27 cellular contexts compared by ENCODE assay signal in genomic region chr4:168664242-168664897, GRCh38.
DNase-seq lines count a peak whose midpoint lies in the region; ATAC-seq and TF ChIP-seq lines count a peak whose summit lies in the region.
"Had no signal": no experiment of that assay in that cellular context is flagged by ENCODE, and none has a peak within 500 bp of the region (broad histone marks: within the 10 kb centered on the region; RNA-seq: fewer than 3 reads in every experiment).

No MANE protein-coding gene starts in this region.

- DNase-seq in HEK293T (ENCODE audit: extremely low spot score), result no peak
- peak; percentile 34 for DNase-seq in RPMI7951 (ENCODE audit: low read depth)
- peak in 1 of 2 donors; percentile 61 for DNase-seq in foreskin keratinocyte
- DNase-seq in sciatic nerve (ENCODE audit: low spot score), result no peak
- no peak for DNase-seq in activated CD8-positive, alpha-beta memory T cell treated with anti-CD3 and anti-CD28 coated beads for 24 hours
- DNase-seq in left lobe of liver (ENCODE audit: low spot score), result no peak
- DNase-seq in Right ventricle myocardium superior, result no peak
- DNase-seq: activated CD4-positive, alpha-beta T cell treated with anti-CD3 and anti-CD28 coated beads, Interleukin-2, amount 10 ng/mL, durations not matched to agents 24 days and 14 days; activated effector memory CD4-positive, alpha-beta T cell treated with Interleukin-2 at 50 U/mL for 16 hours; amygdala; glutamatergic neuron; HCEC 1CT; mesendoderm; naive B cell; NCI-H1105 treated with DMSO at 0.1 percent for 48 hours; NCI-H2029 treated with DMSO at 0.1 percent for 48 hours; NCI-H524 treated with DMSO at 0.1 percent for 48 hours; nucleus accumbens; SJCRH30; stimulated activated naive B cell treated with anti-CD40 and anti-IgM and Interleukin-4, amounts not matched to agents 10 μg/mL and 1 μg/mL and 100 μg/mL, for 72 hours; substantia nigra; SW 1271; T1000; WERI-Rb-1 had no signal

- peaks cover 14% of the 10 kb centered on the region for H3K4me1 ChIP-seq in foreskin keratinocyte

- intact Hi-C loops in sciatic nerve (cut with DNase I), result no loop called here
- intact Hi-C loops in Right ventricle myocardium superior (cut with DNase I), result no loop called here

- H3K27ac ChIP-seq in foreskin keratinocyte, result peak overlapping the region; percentile 51
- H3K27ac ChIP-seq: BLaER1 treated with 17β-estradiol and CSF1 and Interleukin-3, amounts not matched to agents 10 nM and 100 nM; SJCRH30; WERI-Rb-1 had no signal

- no peak for TF ChIP-seq CTCF in foreskin keratinocyte (conservative IDR thresholded peaks at IDR 0.05)

- no peaks in the 10 kb centered on the region for H3K27me3 ChIP-seq in foreskin keratinocyte
- H3K27me3 ChIP-seq: BLaER1 treated with 17β-estradiol and CSF1 and Interleukin-3, amounts not matched to agents 10 nM and 100 nM; SJCRH30 had no signal

- ATAC-seq in foreskin keratinocyte (peak; percentile 61), sciatic nerve (peak; percentile 28), left lobe of liver (no peak), GM21619 (IDR thresholded peaks at IDR 0.05; ENCODE audit: unreplicated experiment) (no peak), Right ventricle myocardium superior (ENCODE audit: poor library complexity) (no peak)
- ATAC-seq: activated naive CD4-positive, alpha-beta T cell treated with anti-CD3 and anti-CD28 coated beads, Interleukin-2, amount 50 U/mL, for 72 hours; stimulated activated naive B cell treated with anti-CD40 and anti-IgM and Interleukin-4, amounts not matched to agents 10 μg/mL and 1 μg/mL and 100 μg/mL, for 72 hours had no signal

- POLR2A ChIA-PET in HEK293T (lab: Yijun Ruan, JAX), result no interaction called here

- CTCF ChIA-PET in HEK293T (lab: Yijun Ruan, JAX), result no interaction called here

TF ChIP-seq in HEK293T, 16 proteins besides CTCF, POLR2A, EP300 and RAD21:
- TF ChIP-seq ZNF384 (IDR thresholded peaks at IDR 0.05) (0 out of 2 replicates have a peak, but pooled peaks have one; percentile 5), FOXA1 (IDR thresholded peaks at IDR 0.05) (no peak)
- TF ChIP-seq, protein P1, sequence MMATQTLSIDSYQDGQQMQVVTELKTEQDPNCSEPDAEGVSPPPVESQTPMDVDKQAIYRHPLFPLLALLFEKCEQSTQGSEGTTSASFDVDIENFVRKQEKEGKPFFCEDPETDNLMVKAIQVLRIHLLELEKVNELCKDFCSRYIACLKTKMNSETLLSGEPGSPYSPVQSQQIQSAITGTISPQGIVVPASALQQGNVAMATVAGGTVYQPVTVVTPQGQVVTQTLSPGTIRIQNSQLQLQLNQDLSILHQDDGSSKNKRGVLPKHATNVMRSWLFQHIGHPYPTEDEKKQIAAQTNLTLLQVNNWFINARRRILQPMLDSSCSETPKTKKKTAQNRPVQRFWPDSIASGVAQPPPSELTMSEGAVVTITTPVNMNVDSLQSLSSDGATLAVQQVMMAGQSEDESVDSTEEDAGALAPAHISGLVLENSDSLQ (IDR thresholded peaks at IDR 0.05), result peak; percentile 57

Comparison
In these comparisons a context has a peak if more than half of its experiments do, and no peak if none do; other contexts are left out.
1. ATAC-seq: peak in foreskin keratinocyte (single experiment) and sciatic nerve (single experiment); none in left lobe of liver (single experiment), GM21619 (single experiment) and Right ventricle myocardium superior (single experiment).